Comparison of ENCODE assay signal across 1 cellular context in the genomic region with DNA sequence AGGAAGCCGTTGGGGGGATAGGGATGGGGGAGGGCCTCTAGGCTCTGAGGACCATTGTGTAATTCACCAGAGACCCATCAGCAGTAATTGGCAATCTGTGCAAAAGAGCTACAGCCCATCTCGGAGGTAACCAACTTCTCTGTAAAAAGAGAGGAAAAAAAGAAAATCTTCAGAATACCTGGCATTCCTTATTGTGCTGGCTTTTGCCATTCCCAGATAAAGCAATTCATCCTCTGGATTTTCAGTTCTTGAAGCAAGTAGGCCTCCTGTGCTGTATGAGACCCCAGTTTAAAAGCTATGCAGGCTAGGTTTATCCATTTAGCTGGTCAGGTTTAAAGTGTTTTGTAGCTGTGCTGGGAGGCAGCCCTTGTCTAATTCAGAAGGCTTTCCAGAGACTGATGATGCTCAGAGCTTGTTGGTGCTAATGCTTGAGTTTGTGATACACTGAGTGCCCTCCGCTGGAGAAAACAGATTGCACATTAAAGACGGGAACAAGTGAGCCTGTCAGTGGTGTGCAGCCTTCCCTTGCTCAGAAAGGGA.
TF ChIP-seq lines count a peak whose summit lies in the region.

Gene LRRTM4 (minus strand): TSS at position 446 of the 540 bp plus-strand sequence.

TF ChIP-seq in GM12878, 131 proteins besides CTCF, POLR2A, EP300 and RAD21 (continued from another document):
- TF ChIP-seq ZZZ3 (IDR thresholded peaks at IDR 0.05; ENCODE audit: control insufficient read depth, insufficient read length, low read depth): no peak
- no peak for TF ChIP-seq MEF2B (IDR thresholded peaks at IDR 0.05; ENCODE audit: partially characterized antibody, poor library complexity, severe bottlenecking)
- TF ChIP-seq WRNIP1 (IDR thresholded peaks at IDR 0.05; ENCODE audit: borderline replicate concordance, low read depth, low read length): no peak
- TF ChIP-seq SRF (IDR thresholded peaks at IDR 0.05; ENCODE audit: low read depth in 2 of 2, low read length in 2 of 2): no peak
- TF ChIP-seq EGR1 (IDR thresholded peaks at IDR 0.05; ENCODE audit: borderline replicate concordance in 1 of 2, low read depth in 2 of 2, low read length in 2 of 2): no peak
